Comparison of ENCODE assay signal across 8 cellular contexts in genomic region chrX:64205441-64205734, GRCh38. TPM values are rescaled to one million over a fixed set of nuclear protein-coding genes. Genes with fewer than 3 reads are reported as not detected.
DNase-seq lines count a peak whose midpoint lies in the region; ATAC-seq and TF ChIP-seq lines count a peak whose summit lies in the region.

Gene AMER1 (minus strand): TSS chrX:64205708. CDS start chrX:64193286, 12,422 bp downstream.

- peaks cover 17% of the 10 kb centered on the region for H3K4me1 ChIP-seq in PC-3 (ENCODE audit: insufficient read depth, low read length)
- no peaks in the 10 kb centered on the region for H3K4me1 ChIP-seq in endodermal cell (ENCODE audit: control insufficient read depth, insufficient read depth, low read length)

- BruUV-seq in PC-3 (replicated peaks; lab: Mats Ljungman, UMichigan) = no TSS peak

- H3K36me3 ChIP-seq in PC-3 (ENCODE audit: low read depth, low read length) (no peaks in the 10 kb centered on the region), endodermal cell (ENCODE audit: control insufficient read depth, insufficient read depth, low read length) (no peaks in the 10 kb centered on the region), neural cell (ENCODE audit: insufficient read depth, low read length) (no peaks in the 10 kb centered on the region)

- CTCF ChIA-PET in PC-3 (lab: Charles Lee) = no interaction called here

- H4K20me1 ChIP-seq in PC-3 (ENCODE audit: low read length) = no peaks in the 10 kb centered on the region
- no peaks in the 10 kb centered on the region for H4K20me1 ChIP-seq in neural cell (ENCODE audit: insufficient read depth)

- peak within 1 kb of the TSS; percentile 88 for H3K4me3 Mint-ChIP-seq in T-helper 2 cell treated with Interferon-gamma antibody and Interleukin-4, amounts not matched to agents 5 μg/mL and 100 μg/mL, for 36 hours
- H3K4me3 Mint-ChIP-seq in endodermal cell = peak within 1 kb of the TSS; percentile 61

- POLR2A ChIA-PET in PC-3 (lab: Charles Lee; ENCODE audit: unreplicated experiment) = interaction anchor here (0.6 kb wide), 1 partner anchor 189 kb away, joined by 3 read pairs; no protein-coding TSS in a partner anchor

- H3K4me2 ChIP-seq in PC-3 (ENCODE audit: low read length) (peak within 1 kb of the TSS; percentile 95), neural cell (ENCODE audit: low read length) (no peak within 1 kb of the TSS)

- no peak for DNase-seq in T-helper 2 cell treated with Interferon-gamma antibody and Interleukin-4, amounts not matched to agents 5 μg/mL and 100 μg/mL, for 36 hours (ENCODE audit: low spot score)
- DNase-seq in T-helper 2 cell (no peak), PC-3 (no peak), endodermal cell (no peak), NCI-H748 (lab: John Stamatoyannopoulos, UW; ENCODE audit: unreplicated experiment) (no peak), NCI-H146 (lab: John Stamatoyannopoulos, UW) (no peak)

- H3K27ac ChIP-seq in PC-3 (ENCODE audit: low read length) (peak within 1 kb of the TSS; percentile 88), endodermal cell (ENCODE audit: low read depth, low read length) (peak within 1 kb of the TSS; percentile 66), neural cell (ENCODE audit: low read length) (peak within 1 kb of the TSS; percentile 72)

- peaks cover 2% of the 10 kb centered on the region for H3K4me1 Mint-ChIP-seq in T-helper 2 cell treated with Interferon-gamma antibody and Interleukin-4, amounts not matched to agents 5 μg/mL and 100 μg/mL, for 36 hours (ENCODE audit: low read depth)
- peaks cover 2% of the 10 kb centered on the region for H3K4me1 Mint-ChIP-seq in endodermal cell

- H3K9ac ChIP-seq in PC-3 (ENCODE audit: low read length) = peak within 1 kb of the TSS; percentile 86
- H3K9ac ChIP-seq in endodermal cell (ENCODE audit: extremely low read depth, low read length, poor library complexity, severe bottlenecking) = peak within 1 kb of the TSS; percentile 20
- H3K9ac ChIP-seq in neural cell (ENCODE audit: low read length) = peak within 1 kb of the TSS; percentile 72

- H3K9me3 ChIP-seq in PC-3 (ENCODE audit: low read length) = no peaks in the 10 kb centered on the region
- H3K9me3 ChIP-seq in endodermal cell (ENCODE audit: control insufficient read depth, low read length) = no peaks in the 10 kb centered on the region
- H3K9me3 ChIP-seq in neural cell (ENCODE audit: low read length) = no peaks in the 10 kb centered on the region

- peaks cover 20% of the 10 kb centered on the region for H3K79me2 ChIP-seq in PC-3 (ENCODE audit: low read length)
- H3K79me2 ChIP-seq in neural cell (replicated peaks; ENCODE audit: insufficient read depth, low read length) = no peaks in the 10 kb centered on the region

- no peak for TF ChIP-seq EP300 in neural cell (conservative IDR thresholded peaks at IDR 0.05; ENCODE audit: poor library complexity, severe bottlenecking)

- H3K27me3 Mint-ChIP-seq in T-helper 2 cell treated with Interferon-gamma antibody and Interleukin-4, amounts not matched to agents 5 μg/mL and 100 μg/mL, for 36 hours (ENCODE audit: low read depth) = no peaks in the 10 kb centered on the region
- H3K27me3 Mint-ChIP-seq in endodermal cell (ENCODE audit: insufficient read depth) = peaks cover 2% of the 10 kb centered on the region

- peak; percentile 35 for ATAC-seq in HG02763 (IDR thresholded peaks at IDR 0.05; ENCODE audit: unreplicated experiment)
- peak; percentile 55 for ATAC-seq in PC-3

- peak within 1 kb of the TSS; percentile 88 for H3K4me3 ChIP-seq in PC-3 (ENCODE audit: low read length)
- peak within 1 kb of the TSS; percentile 77 for H3K4me3 ChIP-seq in endodermal cell (ENCODE audit: low read length)
- H3K4me3 ChIP-seq in neural cell (ENCODE audit: low read length) = peak within 1 kb of the TSS; percentile 78

- intact Hi-C loops in PC-3 (cut with micrococcal nuclease) = loop anchor here (2.0 to 5.0 kb wide), 2 partner anchors 187 to 451 kb away; a partner anchor contains a TSS

- no peaks in the 10 kb centered on the region for H3F3A ChIP-seq in PC-3 (ENCODE audit: low read length, unreplicated experiment)
- no peaks in the 10 kb centered on the region for H3F3A ChIP-seq in neural cell (ENCODE audit: insufficient read depth, low read length, poor library complexity, severe bottlenecking)

- H3K27me3 ChIP-seq in PC-3 (ENCODE audit: low read length) = no peaks in the 10 kb centered on the region
- no peaks in the 10 kb centered on the region for H3K27me3 ChIP-seq in endodermal cell (ENCODE audit: control insufficient read depth, insufficient read depth, low read length, poor library complexity, severe bottlenecking)
- no peaks in the 10 kb centered on the region for H3K27me3 ChIP-seq in neural cell (ENCODE audit: insufficient read depth, low read depth, low read length)

- TF ChIP-seq CTCF in PC-3 (conservative IDR thresholded peaks at IDR 0.05; ENCODE audit: low read depth, low read length) (no peak), endodermal cell (conservative IDR thresholded peaks at IDR 0.05) (no peak), neural cell (IDR thresholded peaks at IDR 0.05; ENCODE audit: poor library complexity, severe bottlenecking) (no peak)

- no peak for TF ChIP-seq RAD21 in neural cell (conservative IDR thresholded peaks at IDR 0.05)

- no peaks in the 10 kb centered on the region for H3K9me3 Mint-ChIP-seq in T-helper 2 cell treated with Interferon-gamma antibody and Interleukin-4, amounts not matched to agents 5 μg/mL and 100 μg/mL, for 36 hours
- H3K9me3 Mint-ChIP-seq in endodermal cell = peaks cover 60% of the 10 kb centered on the region

- no peaks in the 10 kb centered on the region for H3K36me3 Mint-ChIP-seq in T-helper 2 cell treated with Interferon-gamma antibody and Interleukin-4, amounts not matched to agents 5 μg/mL and 100 μg/mL, for 36 hours (ENCODE audit: low read depth)
- H3K36me3 Mint-ChIP-seq in endodermal cell (ENCODE audit: low read depth) = no peaks in the 10 kb centered on the region

- peak within 1 kb of the TSS; percentile 92 for H3K27ac Mint-ChIP-seq in T-helper 2 cell treated with Interferon-gamma antibody and Interleukin-4, amounts not matched to agents 5 μg/mL and 100 μg/mL, for 36 hours
- H3K27ac Mint-ChIP-seq in endodermal cell = peak within 1 kb of the TSS; percentile 58

- 0% methylated on average over 29 of the region's 29 CpGs; no CpG with 5 or more reads in 1 of the 2 experiments for WGBS in endodermal cell (ENCODE audit: insufficient coverage in 1 of 2, insufficient read length in 1 of 2), 2 experiments

- H3K9me2 ChIP-seq in PC-3 (replicated peaks; ENCODE audit: low read length) (no peaks in the 10 kb centered on the region), neural cell (ENCODE audit: insufficient read depth, low read length) (no peaks in the 10 kb centered on the region)

- peak within 1 kb of the TSS; percentile 98 for H2AFZ ChIP-seq in PC-3 (ENCODE audit: low read length)
- H2AFZ ChIP-seq in neural cell (ENCODE audit: low read depth, low read length) = peak within 1 kb of the TSS; percentile 8

TF ChIP-seq in neural cell, 6 proteins besides CTCF, POLR2A, EP300 and RAD21:
- no peak for TF ChIP-seq EZH2 (IDR thresholded peaks at IDR 0.05; ENCODE audit: borderline replicate concordance, insufficient read depth, low read length, poor library complexity, severe bottlenecking)
- no peak for TF ChIP-seq TAF1 (IDR thresholded peaks at IDR 0.05; ENCODE audit: low read depth)
- TF ChIP-seq POLR2AphosphoS5 (IDR thresholded peaks at IDR 0.05) = peak; percentile 79
- no peak for TF ChIP-seq MXI1 (conservative IDR thresholded peaks at IDR 0.05; ENCODE audit: poor library complexity, severe bottlenecking)
TF ChIP-seq in neural cell: peak in this region for 1.

RNA-seq across cellular contexts. Expression of gene AMER1, which starts in this region (rescaled TPM):
- total RNA-seq in PC-3 (2014; rRNA removed) (3.9 and 4.3 TPM in 2 replicates), endodermal cell (10 to 100 TPM; 11.2 to 12.0 TPM)
- 7.8 TPM for polyA plus RNA-seq in endodermal cell (2013, experiment 1 of 2)
- 7.9 TPM for polyA plus RNA-seq in endodermal cell (2013, experiment 2 of 2)
- polyA plus RNA-seq in neural cell = 3.1 and 4.0 TPM in 2 replicates
- polyA minus RNA-seq in neural cell = 11.9 and 13.4 TPM in 2 replicates

Comparison
In these comparisons a context has a peak if more than half of its experiments do, and no peak if none do; other contexts are left out.
1. H3K9ac ChIP-seq: peak in every context shown above with its lines; median percentile 86 in PC-3; 72 in neural cell; 20 in endodermal cell.